18 cellular contexts compared by ENCODE assay signal in the genomic region with DNA sequence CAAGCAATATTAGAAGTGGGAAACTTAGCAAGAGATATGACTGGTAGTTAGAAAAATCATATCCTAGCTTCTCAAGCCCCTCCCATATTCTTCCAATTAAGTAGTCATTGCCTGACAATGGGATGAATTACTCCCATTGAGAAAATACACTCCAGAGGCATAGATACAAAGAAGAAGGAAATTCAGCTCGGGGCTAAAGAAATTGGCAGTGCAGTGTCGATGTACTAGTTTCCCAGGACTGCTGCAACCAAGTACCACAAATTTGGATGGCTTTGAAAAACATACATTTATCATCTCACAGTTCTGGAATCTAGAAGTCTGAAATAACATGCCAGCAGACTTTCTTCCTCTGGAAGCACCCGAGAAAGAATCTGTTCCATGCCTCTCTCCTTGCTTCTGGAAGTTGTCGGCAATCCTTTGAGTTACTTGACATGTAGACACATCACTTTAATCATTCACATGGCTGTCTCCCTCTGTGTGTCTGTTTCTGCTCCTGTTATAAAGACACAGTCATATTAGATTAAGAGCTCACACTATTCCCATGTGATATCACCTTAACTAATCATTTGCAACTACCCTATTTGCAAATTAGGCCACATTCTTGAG.
"Had no signal": no experiment of that assay in that cellular context is flagged by ENCODE, and none has a peak within 500 bp of the region (broad histone marks: within the 10 kb centered on the region; RNA-seq: fewer than 3 reads in every experiment).

No MANE protein-coding gene starts in this region.

- H3K36me3 Mint-ChIP-seq: activated naive CD4-positive, alpha-beta T cell treated with anti-CD3 and anti-CD28 coated beads, Interleukin-2, amount 50 U/mL, for 24 hours; natural killer cell treated with Interleukin-12 subunit alpha and Interleukin-12 subunit beta and Interleukin-15 and Interleukin-18, amount 100 ng/mL, for 72 hours had no signal

- H3K36me3 ChIP-seq: brain microvascular endothelial cell, lower lobe of right lung, suprapubic skin, upper lobe of right lung, WERI-Rb-1 had no signal

- FAIRE-seq: endometrium had no signal

- H3K9me3 ChIP-seq: lower lobe of right lung, mucosa of descending colon, psoas muscle, suprapubic skin, upper lobe of right lung had no signal

- H3K4me1 ChIP-seq: lower lobe of right lung, psoas muscle had no signal

- H3K27me3 ChIP-seq: brain microvascular endothelial cell, hepatocyte, suprapubic skin, upper lobe of right lung had no signal

- H3K27me3 Mint-ChIP-seq: natural killer cell treated with Interleukin-12 subunit alpha and Interleukin-12 subunit beta and Interleukin-15 and Interleukin-18, amount 100 ng/mL, for 72 hours had no signal

- H3K79me2 ChIP-seq: hepatocyte had no signal

- H3K4me3 Mint-ChIP-seq: activated naive CD4-positive, alpha-beta T cell treated with anti-CD3 and anti-CD28 coated beads, Interleukin-2, amount 50 U/mL, for 24 hours had no signal

- H3K4me2 ChIP-seq: hepatocyte had no signal

- H3K27ac ChIP-seq: brain microvascular endothelial cell, hepatocyte, lower lobe of right lung, psoas muscle, suprapubic skin, upper lobe of right lung, WERI-Rb-1 had no signal

- H2AFZ ChIP-seq: hepatocyte had no signal

- DNase-seq: activated CD4-positive, alpha-beta T cell treated with anti-CD3 and anti-CD28 coated beads for 4 hours; activated CD8-positive, alpha-beta memory T cell treated with anti-CD3 and anti-CD28 coated beads for 24 hours; activated effector memory CD4-positive, alpha-beta T cell treated with Interleukin-2 at 50 U/mL for 16 hours; amygdala; brain microvascular endothelial cell; lower lobe of right lung; mucosa of descending colon; psoas muscle; stimulated activated CD4-positive, alpha-beta T cell treated with anti-CD3 and anti-CD28 coated beads, Interleukin-12 subunit alpha, Interleukin-12 subunit beta, amount 100 ng/mL, for 4 hours; stimulated activated naive CD4-positive, alpha-beta T cell; T-helper 1 cell; upper lobe of right lung; WERI-Rb-1 had no signal

- H3K9me3 Mint-ChIP-seq: activated naive CD4-positive, alpha-beta T cell treated with anti-CD3 and anti-CD28 coated beads, Interleukin-2, amount 50 U/mL, for 24 hours had no signal

- H3K4me3 ChIP-seq: hepatocyte, lower lobe of right lung, mucosa of descending colon, psoas muscle, suprapubic skin, upper lobe of right lung had no signal
